ENCODE assay signal across 11 cellular contexts in genomic region chr20:37922016-37922415, GRCh38. TPM values are rescaled to one million over a fixed set of nuclear protein-coding genes. Genes with fewer than 3 reads are reported as not detected.
DNase-seq lines count a peak whose midpoint lies in the region; ATAC-seq lines count a peak whose summit lies in the region.
"Had no signal": no experiment of that assay in that cellular context is flagged by ENCODE, and none has a peak within 500 bp of the region (broad histone marks: within the 10 kb centered on the region; RNA-seq: fewer than 3 reads in every experiment).

No MANE protein-coding gene starts in this region.

- peaks cover 5% of the 10 kb centered on the region for H3K4me1 Mint-ChIP-seq in activated T-helper 17 cell treated with anti-CD3 and anti-CD28 coated beads, Interleukin-2, amount 50 U/mL, for 72 hours

- no peaks in the 10 kb centered on the region for H3K9me3 Mint-ChIP-seq in activated T-helper 17 cell treated with anti-CD3 and anti-CD28 coated beads, Interleukin-2, amount 50 U/mL, for 72 hours

- peak; percentile 54 for ATAC-seq in GM18520 (IDR thresholded peaks at IDR 0.05; ENCODE audit: unreplicated experiment)
- peak; percentile 53 for ATAC-seq in GM19468 (IDR thresholded peaks at IDR 0.05; ENCODE audit: extremely low read depth, unreplicated experiment)
- peak; percentile 59 for ATAC-seq in HG03025 (IDR thresholded peaks at IDR 0.05; ENCODE audit: low FRiP score, unreplicated experiment)
- peak; percentile 85 for ATAC-seq in activated T-helper 17 cell treated with anti-CD3 and anti-CD28 coated beads, Interleukin-2, amount 50 U/mL, for 72 hours (replicated peaks)

- H3K36me3 Mint-ChIP-seq in activated T-helper 17 cell treated with anti-CD3 and anti-CD28 coated beads, Interleukin-2, amount 50 U/mL, for 72 hours (ENCODE audit: low read depth), result no peaks in the 10 kb centered on the region

- peak overlapping the region; percentile 60 for H3K27ac Mint-ChIP-seq in activated T-helper 17 cell treated with anti-CD3 and anti-CD28 coated beads, Interleukin-2, amount 50 U/mL, for 72 hours
- H3K27ac Mint-ChIP-seq: progenitor cell of endocrine pancreas had no signal

- H3K27me3 Mint-ChIP-seq in activated T-helper 17 cell treated with anti-CD3 and anti-CD28 coated beads, Interleukin-2, amount 50 U/mL, for 72 hours, result peaks cover 18% of the 10 kb centered on the region

- H3K4me3 Mint-ChIP-seq in activated T-helper 17 cell treated with anti-CD3 and anti-CD28 coated beads, Interleukin-2, amount 50 U/mL, for 72 hours, result peak overlapping the region; percentile 3

- no peak for DNase-seq in effector CD8-positive, alpha-beta T cell (lab: John Stamatoyannopoulos, UW)
- no peak for DNase-seq in 8988T
- DNase-seq in iPS-NIHi11 (ENCODE audit: low spot score), result no peak
- no peak for DNase-seq in NCI-H526 (lab: John Stamatoyannopoulos, UW)
- DNase-seq: IMR-90, left ventricle myocardium inferior had no signal

RNA-seq across cellular contexts. Expression of gene VSTM2L, which starts 19.1 kb away (rescaled TPM):
- not detected for total RNA-seq in activated T-helper 17 cell treated with anti-CD3 and anti-CD28 coated beads, Interleukin-2, amount 50 U/mL, for 72 hours
